5 cellular contexts compared by ENCODE assay signal in genomic region chr9:125611366-125611765, GRCh38.
"Had no signal": no experiment of that assay in that cellular context is flagged by ENCODE, and none has a peak within 500 bp of the region (broad histone marks: within the 10 kb centered on the region; RNA-seq: fewer than 3 reads in every experiment).

No MANE protein-coding gene starts in this region.

- FAIRE-seq: GM12878, GM12891, GM12892 had no signal

- ATAC-seq: GM12878 had no signal

- H3K4me3 ChIP-seq: GM12878 had no signal

- DNase-seq: GDM1, GF-D8 had no signal
